Comparison of ENCODE assay signal across 31 cellular contexts in the genomic region with DNA sequence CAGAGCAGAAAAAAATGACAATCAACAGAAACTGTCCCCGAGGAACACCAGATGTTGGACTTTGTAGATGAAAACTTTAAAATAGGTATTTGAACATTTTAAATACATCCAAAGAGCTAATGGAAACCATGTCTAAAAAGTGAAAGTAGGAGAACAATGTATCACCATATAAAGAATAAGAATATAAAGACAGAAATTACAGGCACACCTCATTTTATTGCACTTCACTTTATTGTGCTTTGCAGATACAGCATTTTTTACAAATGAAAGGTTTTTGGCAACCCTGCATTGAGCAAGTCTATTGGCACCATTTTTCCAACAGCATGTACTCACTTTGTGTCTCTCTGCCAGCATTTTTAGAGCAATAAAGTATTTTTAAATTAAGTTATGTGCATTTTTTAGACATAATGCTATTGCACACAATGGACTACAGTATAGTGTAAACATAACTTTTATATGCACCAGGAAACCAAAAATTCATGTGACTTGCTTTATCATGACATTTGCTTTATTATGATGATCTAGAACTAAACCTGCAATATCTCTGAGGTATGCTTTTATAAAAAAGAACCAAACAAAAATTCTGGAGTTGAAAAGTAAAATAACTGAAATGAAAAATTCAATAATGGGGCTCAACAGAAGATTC.
"Had no signal": no experiment of that assay in that cellular context is flagged by ENCODE, and none has a peak within 500 bp of the region (broad histone marks: within the 10 kb centered on the region; RNA-seq: fewer than 3 reads in every experiment).

No MANE protein-coding gene starts in this region.

- H3K4me1 ChIP-seq: SJCRH30 had no signal

- DNase-seq: Kasumi-1, MG63, NCI-H1048, NCI-H1092 treated with DMSO at 0.1 percent for 48 hours, NCI-H1105 treated with DMSO at 0.1 percent for 48 hours, NCI-H1417, NCI-H1436, NCI-H146, NCI-H1694, NCI-H187, NCI-H1930, NCI-H2029 treated with DMSO at 0.1 percent for 48 hours, NCI-H2081 treated with DMSO at 0.1 percent for 48 hours, NCI-H2107, NCI-H2171, NCI-H226, NCI-H510A treated with DMSO at 0.1 percent for 48 hours, NCI-H524 treated with DMSO at 0.1 percent for 48 hours, NCI-H526 treated with DMSO at 0.1 percent for 48 hours, NCI-H774, PC-9, SHP77, SIG-M5, SJCRH30, T-helper 1 cell had no signal

- H3K27ac ChIP-seq: PC-9, RWPE1, SJCRH30, SK-N-MC had no signal

- H3K4me3 ChIP-seq: MG63, PC-9, SJCRH30, SK-N-MC had no signal

- ATAC-seq: Panc1, Right ventricle myocardium inferior, SK-N-SH treated with all-trans-retinoic acid at 6 μM for 48 hours had no signal

- FAIRE-seq: RCC 7860 had no signal

- H3K36me3 ChIP-seq: MG63, SJCRH30 had no signal

- H3K9me3 ChIP-seq: MG63, SJCRH30 had no signal
